8 cellular contexts compared by ENCODE assay signal in the genomic region with DNA sequence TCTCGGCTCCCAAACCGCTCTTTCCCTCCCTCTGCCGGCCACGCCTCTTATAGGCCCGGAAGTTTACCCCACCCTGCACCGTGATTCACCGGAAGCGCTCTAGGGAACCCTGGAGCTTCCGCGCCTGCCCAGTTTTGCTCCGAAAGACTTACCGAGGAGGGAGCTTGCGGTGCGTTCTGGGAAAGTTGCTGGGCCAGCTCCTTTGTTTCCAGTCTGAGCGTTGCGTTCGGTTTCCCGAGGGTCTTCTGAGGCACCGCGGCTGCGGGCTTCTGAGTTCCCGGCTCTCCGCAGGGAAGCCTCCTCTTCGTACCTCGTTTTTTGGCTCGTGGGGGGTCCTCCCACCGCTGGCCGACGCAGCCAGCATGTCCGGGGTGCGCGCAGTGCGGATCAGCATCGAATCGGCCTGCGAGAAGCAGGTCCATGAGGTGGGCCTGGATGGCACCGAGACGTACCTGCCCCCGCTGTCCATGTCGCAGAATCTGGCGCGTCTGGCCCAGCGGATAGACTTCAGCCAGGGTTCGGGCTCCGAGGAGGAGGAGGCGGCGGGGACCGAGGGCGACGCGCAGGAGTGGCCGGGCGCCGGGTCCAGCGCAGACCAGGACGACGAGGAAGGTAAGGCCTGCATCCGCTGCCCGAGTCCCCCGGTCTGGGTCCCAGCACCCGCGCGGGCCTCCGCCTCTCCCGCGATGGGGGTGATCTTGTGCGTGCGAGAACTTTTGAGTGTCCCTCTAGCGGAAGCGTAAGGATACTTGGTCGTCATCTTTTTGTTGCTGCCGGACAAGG. TPM values are rescaled to one million over a fixed set of nuclear protein-coding genes. Genes with fewer than 3 reads are reported as not detected.
A peak's percentile ranks its signal among the peaks of the same experiment; 100 is the strongest.
DNase-seq lines count a peak whose midpoint lies in the region; ATAC-seq and TF ChIP-seq lines count a peak whose summit lies in the region.

Gene MED17 (plus strand): TSS at position 131 of the 783 bp plus-strand sequence. CDS start 232 bp downstream, at position 363.

- H3K27ac ChIP-seq in upper lobe of right lung: peak within 1 kb of the TSS; percentile 95

- H3K4me3 ChIP-seq in upper lobe of right lung: peak within 1 kb of the TSS; percentile 99

- no peaks in the 10 kb centered on the region for H3K27me3 ChIP-seq in upper lobe of right lung

- no peaks in the 10 kb centered on the region for H3K9me3 ChIP-seq in upper lobe of right lung

- ATAC-seq in HG02870 (IDR thresholded peaks at IDR 0.05; ENCODE audit: unreplicated experiment): peak; percentile 96
- peak; percentile 100 for ATAC-seq in left cardiac atrium
- peak; percentile 99 for ATAC-seq in upper lobe of right lung

- in situ Hi-C loops in GM13976 (cut with MboI; ENCODE audit: low sequenced_read_pairs, unreplicated experiment): no loop called here

- peaks cover 15% of the 10 kb centered on the region for H3K36me3 ChIP-seq in upper lobe of right lung

- intact Hi-C loops in T-helper 1 cell treated with Interleukin-12 subunit alpha and Interleukin-12 subunit beta and Interleukin-4 antibody, amounts not matched to agents 30 ng/mL and 1 ng/mL, for 36 hours (cut with micrococcal nuclease): loop anchor here (1.0 to 5.0 kb wide), 13 partner anchors 43 to 1284 kb away; partner anchors contain the start of genes ANKRD49, C11orf54, CEP295 and CWC15
- intact Hi-C loops in left cardiac atrium (cut with DNase I): loop anchor here in 1 of 2 donors (5.0 kb wide), 1 partner anchor 42 kb away; the partner anchor contains the start of genes C11orf54 and TAF1D
- intact Hi-C loops in posterior vena cava (cut with DNase I): loop anchor here in 1 of 2 donors (5.0 kb wide), 1 partner anchor 42 kb away; the partner anchor contains the start of genes C11orf54 and TAF1D
- intact Hi-C loops in upper lobe of right lung (cut with DNase I): no loop called here

- peaks cover 29% of the 10 kb centered on the region for H3K4me1 ChIP-seq in upper lobe of right lung

- DNase-seq in GM13976 (ENCODE audit: low spot score): peak; percentile 93
- peak; percentile 95 for DNase-seq in NCI-H146 (lab: John Stamatoyannopoulos, UW)
- DNase-seq in amniotic epithelial cell (ENCODE audit: low read depth): peak; percentile 90
- DNase-seq in left cardiac atrium: peak; percentile 94
- peak; percentile 98 for DNase-seq in posterior vena cava (ENCODE audit: low spot score)
- peak; percentile 94 for DNase-seq in upper lobe of right lung

- peak; percentile 21 for TF ChIP-seq CTCF in GM13976 (IDR thresholded peaks at IDR 0.05; ENCODE audit: borderline replicate concordance, control extremely low read depth, extremely low read depth, insufficient read depth, missing control alignments)
- TF ChIP-seq CTCF in upper lobe of right lung (IDR thresholded peaks at IDR 0.05): peak; percentile 46

RNA-seq across cellular contexts. Expression of gene MED17, which starts in this region (rescaled TPM):
- 49.9 and 50.4 TPM in 2 replicates for total RNA-seq in T-helper 1 cell treated with Interleukin-12 subunit alpha and Interleukin-12 subunit beta and Interleukin-4 antibody, amounts not matched to agents 30 ng/mL and 1 ng/mL, for 36 hours
- total RNA-seq in left cardiac atrium: 10 to 100 TPM; 19.3 to 21.8 TPM
- 10 to 100 TPM; 20.6 to 21.2 TPM for total RNA-seq in posterior vena cava
- total RNA-seq in upper lobe of right lung: 25.8 TPM

Comparison
In these comparisons a context has a peak if more than half of its experiments do, and no peak if none do; other contexts are left out.
1. Peak in every context shown above with its lines: DNase-seq, ATAC-seq, H3K4me3 ChIP-seq and H3K27ac ChIP-seq.